Comparison of ENCODE assay signal across 8 cellular contexts in the genomic region with DNA sequence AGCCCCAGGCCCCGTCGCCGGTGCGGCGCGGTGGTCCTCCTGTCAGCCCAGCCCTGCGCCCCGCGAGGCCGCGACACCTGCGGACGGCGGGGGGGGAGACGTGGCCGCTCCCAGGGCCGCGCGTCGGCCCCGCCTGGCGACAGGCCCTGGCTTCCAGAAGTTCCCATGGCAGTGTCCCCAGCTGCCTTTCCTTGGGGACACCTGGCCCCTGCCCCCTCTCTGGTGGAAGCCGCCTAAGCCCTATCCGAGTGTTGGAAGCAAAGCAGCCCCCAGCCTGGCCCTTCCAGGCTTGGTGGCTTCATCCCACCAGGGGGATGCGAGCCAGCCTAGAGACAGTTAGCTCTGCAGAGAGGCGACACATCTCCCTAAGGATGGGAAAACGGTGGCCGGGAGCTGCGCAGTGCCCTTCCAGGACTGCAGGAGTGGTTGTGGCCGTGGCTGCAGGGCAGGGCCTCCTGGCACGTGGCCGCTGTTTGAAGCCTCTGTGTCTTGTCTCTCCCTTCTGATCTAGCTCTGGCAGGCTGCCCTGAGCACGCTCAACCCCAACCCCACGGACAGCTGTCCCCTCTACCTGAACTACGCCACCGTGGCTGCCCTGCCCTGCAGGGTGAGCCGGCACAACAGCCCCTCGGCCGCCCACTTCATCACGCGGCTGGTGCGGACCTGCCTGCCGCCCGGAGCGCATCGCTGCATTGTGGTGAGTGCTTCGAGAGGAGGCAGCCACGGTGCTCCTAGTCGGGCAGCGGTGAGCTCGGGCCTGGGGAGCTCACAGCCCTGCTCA. TPM values are rescaled to one million over a fixed set of nuclear protein-coding genes. Genes with fewer than 3 reads are reported as not detected.
A peak's percentile ranks its signal among the peaks of the same experiment; 100 is the strongest.
DNase-seq lines count a peak whose midpoint lies in the region; ATAC-seq and TF ChIP-seq lines count a peak whose summit lies in the region.

No MANE protein-coding gene starts in this region.

- in situ Hi-C loops in Caki2 (cut with HindIII; ENCODE audit: low pct_unique_long_range_greater_than_20kb, low sequenced_read_pairs), result no loop called here

- H3K27me3 Mint-ChIP-seq in mesothelial cell of epicardium (ENCODE audit: low read depth), result no peaks in the 10 kb centered on the region

- POLR2A ChIA-PET in OCI-LY7 (lab: Charles Lee), result no interaction called here

- H3K36me3 ChIP-seq in OCI-LY7 (ENCODE audit: insufficient read depth, low read length) (no peaks in the 10 kb centered on the region), colonic mucosa (no peaks in the 10 kb centered on the region)

- intact Hi-C loops in OCI-LY7 (cut with micrococcal nuclease; ENCODE audit: unreplicated experiment), result loop anchor here (5.0 kb wide), 1 partner anchor 41 kb away; a partner anchor contains a TSS
- intact Hi-C loops in colonic mucosa (cut with DNase I), result loop anchor here (10.0 kb wide), 1 partner anchor 209 kb away; no protein-coding TSS in a partner anchor

- no peaks in the 10 kb centered on the region for H3K9me3 Mint-ChIP-seq in mesothelial cell of epicardium

- H3K27ac ChIP-seq in OCI-LY7 (ENCODE audit: low read depth, low read length, poor library complexity, severe bottlenecking) (no peak overlapping the region), colonic mucosa (peak overlapping the region; percentile 44)

- H3K4me3 Mint-ChIP-seq in mesothelial cell of epicardium, result peak overlapping the region; percentile 70

- H3K4me1 ChIP-seq in OCI-LY7 (ENCODE audit: insufficient read depth, low read length, poor library complexity, severe bottlenecking) (no peaks in the 10 kb centered on the region), colonic mucosa (peaks cover 8% of the 10 kb centered on the region)

- H4K20me1 ChIP-seq in OCI-LY7 (ENCODE audit: insufficient read depth, low read length), result no peaks in the 10 kb centered on the region

- H3K9me2 ChIP-seq in OCI-LY7 (ENCODE audit: insufficient read depth, low read length), result no peaks in the 10 kb centered on the region

- ATAC-seq in GM21737 (IDR thresholded peaks at IDR 0.05; ENCODE audit: unreplicated experiment) (peak; percentile 19), HG03354 (IDR thresholded peaks at IDR 0.05; ENCODE audit: poor library complexity, severe bottlenecking, unreplicated experiment) (no peak)

- TF ChIP-seq CTCF in OCI-LY7 (conservative IDR thresholded peaks at IDR 0.05; ENCODE audit: low read length), result no peak
- no peak for TF ChIP-seq CTCF in colonic mucosa (IDR thresholded peaks at IDR 0.05)
- no peak for TF ChIP-seq CTCF in mesothelial cell of epicardium (IDR thresholded peaks at IDR 0.05; ENCODE audit: unreplicated experiment)

- H3K27me3 ChIP-seq in colonic mucosa, result no peaks in the 10 kb centered on the region

- peaks cover 20% of the 10 kb centered on the region for H3K4me1 Mint-ChIP-seq in mesothelial cell of epicardium

- H3K27ac Mint-ChIP-seq in mesothelial cell of epicardium, result peak overlapping the region; percentile 64

- peak; percentile 44 for DNase-seq in Caki2 (ENCODE audit: low read depth)
- no peak for DNase-seq in OCI-LY7 (ENCODE audit: low spot score)
- peak; percentile 36 for DNase-seq in colonic mucosa
- DNase-seq in mesothelial cell of epicardium (ENCODE audit: low spot score in 2 of 2, unreplicated experiment in 2 of 2), result no peak
- DNase-seq in dedifferentiated amniotic fluid mesenchymal stem cell (ENCODE audit: extremely low spot score), result no peak
- no peak for DNase-seq in activated gamma-delta T cell (lab: John Stamatoyannopoulos, UW)

- CTCF ChIA-PET in OCI-LY7 (lab: Charles Lee; ENCODE audit: unreplicated experiment), result no interaction called here

- H3K4me3 ChIP-seq in OCI-LY7 (ENCODE audit: low read depth, low read length, poor library complexity, severe bottlenecking) (no peak overlapping the region), colonic mucosa (peak overlapping the region; percentile 44)

- peaks cover 7% of the 10 kb centered on the region for H3K36me3 Mint-ChIP-seq in mesothelial cell of epicardium

- H3K4me2 ChIP-seq in OCI-LY7 (ENCODE audit: low read length), result peak overlapping the region; percentile 37; the same call in 1 of the 2 replicates

- no TSS peak for BruUV-seq in OCI-LY7 (replicated peaks; lab: Mats Ljungman, UMichigan)

- no peaks in the 10 kb centered on the region for H3K9me3 ChIP-seq in OCI-LY7 (ENCODE audit: low read length)
- H3K9me3 ChIP-seq in colonic mucosa, result no peaks in the 10 kb centered on the region

- H3K9ac ChIP-seq in colonic mucosa (ENCODE audit: low read depth in 2 of 2, low read length in 2 of 2), result peak overlapping the region; percentile 63 to 89

- no peaks in the 10 kb centered on the region for H3K79me2 ChIP-seq in OCI-LY7 (ENCODE audit: insufficient read depth, low read depth, low read length)

- no peak overlapping the region for H2AFZ ChIP-seq in OCI-LY7 (ENCODE audit: low read length)

RNA-seq across cellular contexts. Expression of a gene that starts 0.8 kb away (rescaled TPM):
- 56.9 and 71.6 TPM in 2 replicates for total RNA-seq in Caki2 (2014; rRNA removed; shearing (Covaris generic); ENCODE audit: low replicate concordance)
- total RNA-seq in OCI-LY7 (2014; rRNA removed; shearing (Covaris generic)), result 3.4 and 4.7 TPM in 2 replicates
- total RNA-seq in OCI-LY7 (2022), result 9.6 and 11.5 TPM in 2 replicates
- total RNA-seq in colonic mucosa, result 10 to 100 TPM; 14.7 to 20.6 TPM
- total RNA-seq in mesothelial cell of epicardium, result 65.8 to 71.5 TPM (median 69.6 TPM) in 3 replicates

RNA-seq across cellular contexts. Expression of a gene that starts 42.3 kb away (rescaled TPM):
- total RNA-seq in Caki2 (2014; rRNA removed; shearing (Covaris generic); ENCODE audit: low replicate concordance), result 31.2 and 43.7 TPM in 2 replicates
- 48.2 and 50.5 TPM in 2 replicates for total RNA-seq in OCI-LY7 (2014; rRNA removed; shearing (Covaris generic))
- 84.2 and 89.5 TPM in 2 replicates for total RNA-seq in OCI-LY7 (2022)
- total RNA-seq in colonic mucosa, result 10 to 100 TPM; 36.3 to 38.3 TPM
- 85.9 to 87.5 TPM (median 86.1 TPM) in 3 replicates for total RNA-seq in mesothelial cell of epicardium

Comparison
In these comparisons a context has a peak if more than half of its experiments do, and no peak if none do; other contexts are left out.
1. DNase-seq: peak in Caki2 (single experiment) and colonic mucosa (single experiment); none in OCI-LY7 (single experiment), mesothelial cell of epicardium (0 of 2), dedifferentiated amniotic fluid mesenchymal stem cell (single experiment) and activated gamma-delta T cell (single experiment).